Comparison of ENCODE assay signal across 17 cellular contexts in genomic region chr10:51667992-51668689, GRCh38. TPM values are rescaled to one million over a fixed set of nuclear protein-coding genes. Genes with fewer than 3 reads are reported as not detected.
DNase-seq lines count a peak whose midpoint lies in the region; ATAC-seq lines count a peak whose summit lies in the region.
"Had no signal": no experiment of that assay in that cellular context is flagged by ENCODE, and none has a peak within 500 bp of the region (broad histone marks: within the 10 kb centered on the region; RNA-seq: fewer than 3 reads in every experiment).

No MANE protein-coding gene starts in this region.

- H3K27ac Mint-ChIP-seq in activated T-helper 2 cell treated with anti-CD3 and anti-CD28 coated beads, Interferon-gamma antibody, Interleukin-2, Interleukin-4, amounts not matched to agents 10 μg/mL and 5 μg/mL and 100 μg/mL, durations not matched to agents 14 hours and 24 hours and 36 hours, result no peak overlapping the region
- H3K27ac Mint-ChIP-seq: activated T-cell treated with anti-CD3 and anti-CD28 coated beads, Interleukin-2, amount 50 U/mL, for 72 hours; memory B cell had no signal

- ATAC-seq in HG03108 (IDR thresholded peaks at IDR 0.05; ENCODE audit: unreplicated experiment) (no peak), GM21390 (IDR thresholded peaks at IDR 0.05; ENCODE audit: unreplicated experiment) (no peak), GM18870 (IDR thresholded peaks at IDR 0.05; ENCODE audit: unreplicated experiment) (no peak)
- ATAC-seq: activated T-cell treated with anti-CD3 and anti-CD28 coated beads, Interleukin-2, amount 50 U/mL, for 72 hours had no signal

- peaks cover 3% of the 10 kb centered on the region for H3K4me1 Mint-ChIP-seq in activated T-helper 2 cell treated with anti-CD3 and anti-CD28 coated beads, Interferon-gamma antibody, Interleukin-2, Interleukin-4, amounts not matched to agents 10 μg/mL and 5 μg/mL and 100 μg/mL, durations not matched to agents 14 hours and 24 hours and 36 hours (ENCODE audit: low read depth)
- H3K4me1 Mint-ChIP-seq: memory B cell had no signal

- H3K36me3 Mint-ChIP-seq in activated T-helper 2 cell treated with anti-CD3 and anti-CD28 coated beads, Interferon-gamma antibody, Interleukin-2, Interleukin-4, amounts not matched to agents 10 μg/mL and 5 μg/mL and 100 μg/mL, durations not matched to agents 14 hours and 24 hours and 36 hours (ENCODE audit: low read depth), result no peaks in the 10 kb centered on the region
- H3K36me3 Mint-ChIP-seq: memory B cell had no signal

- no peak overlapping the region for H3K4me3 Mint-ChIP-seq in activated T-helper 2 cell treated with anti-CD3 and anti-CD28 coated beads, Interferon-gamma antibody, Interleukin-2, Interleukin-4, amounts not matched to agents 10 μg/mL and 5 μg/mL and 100 μg/mL, durations not matched to agents 14 hours and 24 hours and 36 hours (ENCODE audit: low read depth)
- H3K4me3 Mint-ChIP-seq: activated T-cell treated with anti-CD3 and anti-CD28 coated beads, Interleukin-2, amount 50 U/mL, for 72 hours; memory B cell had no signal

- intact Hi-C loops in activated T-helper 2 cell treated with anti-CD3 and anti-CD28 coated beads, Interferon-gamma antibody, Interleukin-2, Interleukin-4, amounts not matched to agents 10 μg/mL and 5 μg/mL and 100 μg/mL, durations not matched to agents 14 hours and 24 hours and 36 hours (cut with micrococcal nuclease), result no loop called here

- DNase-seq in COLO829 (ENCODE audit: low spot score) (peak; percentile 1), NCI-H226 (peak; percentile 62), dermis blood vessel endothelial cell (peak; percentile 16), myocyte (ENCODE audit: low read depth) (peak; percentile 16)
- DNase-seq in activated T-helper 2 cell treated with anti-CD3 and anti-CD28 coated beads, Interferon-gamma antibody, Interleukin-2, Interleukin-4, amounts not matched to agents 10 μg/mL and 5 μg/mL and 100 μg/mL, durations not matched to agents 14 hours and 24 hours and 36 hours (ENCODE audit: low spot score), result no peak
- DNase-seq: activated CD4-positive, alpha-beta T cell treated with anti-CD3 and anti-CD28 coated beads, Interleukin-2, amount 50 U/mL, for 1 hour; activated T-cell treated with anti-CD3 and anti-CD28 coated beads, Interleukin-2, amount 50 U/mL, for 72 hours; BE2C; esophagus squamous epithelium; NCI-H2029 treated with DMSO at 0.1 percent for 48 hours; NCI-H774; SIG-M5; T-helper 9 cell had no signal

- peaks cover 10% of the 10 kb centered on the region for H3K27me3 Mint-ChIP-seq in activated T-helper 2 cell treated with anti-CD3 and anti-CD28 coated beads, Interferon-gamma antibody, Interleukin-2, Interleukin-4, amounts not matched to agents 10 μg/mL and 5 μg/mL and 100 μg/mL, durations not matched to agents 14 hours and 24 hours and 36 hours (ENCODE audit: low read depth)

- H3K9me3 Mint-ChIP-seq in activated T-helper 2 cell treated with anti-CD3 and anti-CD28 coated beads, Interferon-gamma antibody, Interleukin-2, Interleukin-4, amounts not matched to agents 10 μg/mL and 5 μg/mL and 100 μg/mL, durations not matched to agents 14 hours and 24 hours and 36 hours, result no peaks in the 10 kb centered on the region

RNA-seq across cellular contexts. Expression of gene CSTF2T, which starts 31.3 kb away (rescaled TPM):
- total RNA-seq in dermis blood vessel endothelial cell (26.2 and 27.2 TPM in 2 replicates), myocyte (21.9 and 29.1 TPM in 2 replicates)
- polyA plus RNA-seq in myocyte (2012), result 13.6 TPM
- total RNA-seq in activated T-helper 2 cell treated with anti-CD3 and anti-CD28 coated beads, Interferon-gamma antibody, Interleukin-2, Interleukin-4, amounts not matched to agents 10 μg/mL and 5 μg/mL and 100 μg/mL, durations not matched to agents 14 hours and 24 hours and 36 hours, result 39.0 and 41.2 TPM in 2 replicates
